7 cellular contexts compared by ENCODE assay signal in genomic region chr20:58981564-58982364, GRCh38. TPM values are rescaled to one million over a fixed set of nuclear protein-coding genes. Genes with fewer than 3 reads are reported as not detected.
DNase-seq lines count a peak whose midpoint lies in the region; ATAC-seq and TF ChIP-seq lines count a peak whose summit lies in the region.
"Had no signal": no experiment of that assay in that cellular context is flagged by ENCODE, and none has a peak within 500 bp of the region (broad histone marks: within the 10 kb centered on the region; RNA-seq: fewer than 3 reads in every experiment).

No MANE protein-coding gene starts in this region.

- DNase-seq in NCI-H345 treated with DMSO at 0.1 percent for 48 hours (lab: John Stamatoyannopoulos, UW; ENCODE audit: unreplicated experiment) (peak; percentile 23), epithelial cell of proximal tubule (ENCODE audit: low read depth) (no peak), MV-4-11 (lab: John Stamatoyannopoulos, UW) (no peak)

- ATAC-seq in GM21717 (IDR thresholded peaks at IDR 0.05; ENCODE audit: unreplicated experiment) (peak; percentile 24), GM18867 (IDR thresholded peaks at IDR 0.05; ENCODE audit: unreplicated experiment) (no peak)

- no peak for TF ChIP-seq CTCF in epithelial cell of proximal tubule (conservative IDR thresholded peaks at IDR 0.05; ENCODE audit: low read depth, low read length)

- H3K4me3 ChIP-seq in epithelial cell of proximal tubule (ENCODE audit: low read depth, low read length) = peak overlapping the region; percentile 87
- peak overlapping the region; percentile 42 to 81 (median 73) for H3K4me3 ChIP-seq in skin epidermis

- H3K27ac ChIP-seq in skin epidermis = peak overlapping the region; percentile 70 to 94 (median 85)

RNA-seq across cellular contexts. Expression of gene NELFCD, which starts 0.7 kb away (rescaled TPM):
- 52.4 and 83.1 TPM in 2 replicates for total RNA-seq in epithelial cell of proximal tubule

RNA-seq across cellular contexts. Expression of gene CTSZ, which starts 25.3 kb away (rescaled TPM):
- 98.1 and 109 TPM in 2 replicates for total RNA-seq in epithelial cell of proximal tubule

RNA-seq across cellular contexts. Expression of gene TUBB1, which starts 37.5 kb away (rescaled TPM):
- not detected in 2 replicates for total RNA-seq in epithelial cell of proximal tubule
- total RNA-seq: glomerular endothelial cell had no signal

RNA-seq across cellular contexts. Expression of gene ATP5F1E, which starts 50.4 kb away (rescaled TPM):
- total RNA-seq in epithelial cell of proximal tubule = 31.9 and 46.4 TPM in 2 replicates
